In genomic region chr15:52021128-52021671, GRCh38 we compare ENCODE assay signal across 1 cellular context.
TF ChIP-seq lines count a peak whose summit lies in the region.

No MANE protein-coding gene starts in this region.

TF ChIP-seq in HEK293, 187 proteins besides CTCF, POLR2A, EP300 and RAD21 (continued from another document and continues in another):
- TF ChIP-seq ZNF26 (tag by site-specific recombination; IDR thresholded peaks at IDR 0.05) (no peak), BCL6B (tag by site-specific recombination; IDR thresholded peaks at IDR 0.05) (no peak), ZNF629 (tag by site-specific recombination; IDR thresholded peaks at IDR 0.05) (peak; percentile 44), ZFHX2 (tag by site-specific recombination; conservative IDR thresholded peaks at IDR 0.05) (peak; percentile 73), PRDM6 (tag by site-specific recombination; IDR thresholded peaks at IDR 0.05) (peak; percentile 83), ZSCAN4 (tag by site-specific recombination; IDR thresholded peaks at IDR 0.05) (no peak), ZNF214 (tag by site-specific recombination; IDR thresholded peaks at IDR 0.05; ENCODE audit: borderline replicate concordance) (no peak), MEIS1 (CRISPR knock-in tag; IDR thresholded peaks at IDR 0.05; ENCODE audit: borderline replicate concordance) (no peak), ZEB2 (tag by site-specific recombination; IDR thresholded peaks at IDR 0.05) (peak; percentile 66), ZNF843 (tag by site-specific recombination; IDR thresholded peaks at IDR 0.05) (no peak), ZBTB20 (tag by site-specific recombination; IDR thresholded peaks at IDR 0.05) (no peak), ZNF513 (tag by site-specific recombination; IDR thresholded peaks at IDR 0.05) (no peak), ELK4 (IDR thresholded peaks at IDR 0.05; ENCODE audit: borderline replicate concordance, low read depth, low read length) (no peak), PRDM4 (tag by site-specific recombination; IDR thresholded peaks at IDR 0.05) (no peak), PRDM2 (tag by site-specific recombination; IDR thresholded peaks at IDR 0.05; ENCODE audit: borderline replicate concordance) (no peak), OVOL3 (tag by site-specific recombination; IDR thresholded peaks at IDR 0.05) (no peak), GLIS1 (tag by site-specific recombination; IDR thresholded peaks at IDR 0.05) (peak; percentile 36; the same call in 1 of the 2 replicates), ZNF560 (tag by site-specific recombination; IDR thresholded peaks at IDR 0.05; ENCODE audit: borderline replicate concordance) (no peak), ZNF223 (tag by site-specific recombination; IDR thresholded peaks at IDR 0.05) (no peak), ZNF416 (tag by site-specific recombination; IDR thresholded peaks at IDR 0.05) (no peak), ZNF623 (tag by site-specific recombination; IDR thresholded peaks at IDR 0.05) (no peak), ZNF626 (tag by site-specific recombination; IDR thresholded peaks at IDR 0.05) (no peak), MYNN (tag by site-specific recombination; IDR thresholded peaks at IDR 0.05; ENCODE audit: borderline replicate concordance) (no peak), KLF8 (tag by site-specific recombination; IDR thresholded peaks at IDR 0.05) (no peak), TSHZ1 (tag by site-specific recombination; IDR thresholded peaks at IDR 0.05; ENCODE audit: borderline replicate concordance) (no peak), ZNF112 (tag by site-specific recombination; IDR thresholded peaks at IDR 0.05) (no peak), ZNF175 (tag by site-specific recombination; IDR thresholded peaks at IDR 0.05) (no peak), ZNF549 (tag by site-specific recombination; IDR thresholded peaks at IDR 0.05) (no peak), ZBTB7A (tag by site-specific recombination; IDR thresholded peaks at IDR 0.05; ENCODE audit: low read depth) (no peak), ZNF391 (tag by site-specific recombination; IDR thresholded peaks at IDR 0.05; ENCODE audit: borderline replicate concordance, low read depth) (no peak), KLF1 (tag by site-specific recombination; IDR thresholded peaks at IDR 0.05) (no peak), HOXD13 (CRISPR knock-in tag; IDR thresholded peaks at IDR 0.05; ENCODE audit: borderline replicate concordance) (no peak), ZSCAN23 (tag by site-specific recombination; IDR thresholded peaks at IDR 0.05) (no peak), TCF7L2 (IDR thresholded peaks at IDR 0.05; ENCODE audit: borderline replicate concordance, low read depth, low read length) (no peak), HOXA7 (CRISPR knock-in tag; IDR thresholded peaks at IDR 0.05; ENCODE audit: borderline replicate concordance) (no peak), ZNF561 (tag by site-specific recombination; IDR thresholded peaks at IDR 0.05; ENCODE audit: borderline replicate concordance) (no peak), ZNF510 (tag by site-specific recombination; IDR thresholded peaks at IDR 0.05; ENCODE audit: insufficient replicate concordance) (no peak), ZNF2 (tag by site-specific recombination; IDR thresholded peaks at IDR 0.05) (peak; percentile 58; the same call in 1 of the 2 replicates), ZNF121 (tag by site-specific recombination; IDR thresholded peaks at IDR 0.05) (no peak), ZNF610 (tag by site-specific recombination; IDR thresholded peaks at IDR 0.05; ENCODE audit: borderline replicate concordance) (no peak), KLF9 (tag by site-specific recombination; IDR thresholded peaks at IDR 0.05; ENCODE audit: low read depth) (no peak), ZNF658 (tag by site-specific recombination; IDR thresholded peaks at IDR 0.05) (no peak), SALL2 (tag by site-specific recombination; IDR thresholded peaks at IDR 0.05; ENCODE audit: borderline replicate concordance) (no peak)
